ENCODE assay signal across 1 cellular context in the genomic region with DNA sequence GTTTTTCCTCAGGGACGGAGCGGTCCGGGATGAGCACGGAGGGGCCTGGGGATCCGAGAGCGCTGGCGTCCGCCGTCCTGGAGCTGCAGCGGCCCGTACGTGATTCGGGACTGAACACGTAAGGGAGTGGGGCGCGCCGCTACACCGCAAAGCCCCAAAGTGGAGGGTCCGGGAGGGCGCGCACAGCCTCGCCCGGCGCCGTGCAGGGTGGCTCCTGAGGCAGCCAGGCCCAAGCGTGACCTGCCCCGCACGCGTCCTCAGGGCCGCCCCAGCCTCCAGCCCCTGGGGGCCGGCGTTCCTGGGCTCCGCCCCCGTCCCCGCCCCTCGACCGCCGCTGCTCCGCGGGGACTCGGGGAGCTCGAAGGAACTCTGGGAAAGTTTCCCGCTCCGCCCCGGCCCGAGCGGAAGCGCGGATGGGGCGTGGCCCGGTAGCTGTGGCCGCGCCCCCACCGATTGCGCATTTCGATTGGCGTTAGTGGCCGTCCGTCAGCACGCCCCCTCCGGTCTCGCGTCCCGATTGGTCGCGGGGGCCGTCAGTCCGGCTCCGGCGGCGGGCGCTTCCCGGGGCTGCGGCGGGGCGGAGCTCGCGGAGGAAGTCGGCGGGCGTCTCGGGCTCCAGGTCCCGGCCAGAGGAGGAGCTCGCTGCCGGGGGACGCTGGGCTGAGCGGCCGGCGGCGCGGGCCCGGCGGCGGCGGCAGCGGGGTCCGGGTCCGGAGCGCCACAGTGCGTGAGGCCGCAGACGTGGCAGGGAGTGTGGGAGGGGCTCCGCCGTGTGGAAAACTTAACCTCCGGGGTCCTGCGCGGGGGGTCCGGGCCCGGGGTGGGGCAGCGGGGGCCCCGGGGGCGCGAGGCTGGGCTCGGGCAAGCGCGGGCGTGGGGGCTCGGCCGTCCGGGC.
A peak's percentile ranks its signal among the peaks of the same experiment; 100 is the strongest.
TF ChIP-seq lines count a peak whose summit lies in the region.

A gene (minus strand): TSS at position 270 of the 895 bp plus-strand sequence. CDS start 539 bp downstream, outside the sequence.
A gene (plus strand): TSS at position 620 of the 895 bp plus-strand sequence. CDS start 103 bp downstream, at position 723.

TF ChIP-seq in K562, 482 proteins besides CTCF, POLR2A, EP300 and RAD21 (continued from another document and continues in another):
- TF ChIP-seq, protein P1, sequence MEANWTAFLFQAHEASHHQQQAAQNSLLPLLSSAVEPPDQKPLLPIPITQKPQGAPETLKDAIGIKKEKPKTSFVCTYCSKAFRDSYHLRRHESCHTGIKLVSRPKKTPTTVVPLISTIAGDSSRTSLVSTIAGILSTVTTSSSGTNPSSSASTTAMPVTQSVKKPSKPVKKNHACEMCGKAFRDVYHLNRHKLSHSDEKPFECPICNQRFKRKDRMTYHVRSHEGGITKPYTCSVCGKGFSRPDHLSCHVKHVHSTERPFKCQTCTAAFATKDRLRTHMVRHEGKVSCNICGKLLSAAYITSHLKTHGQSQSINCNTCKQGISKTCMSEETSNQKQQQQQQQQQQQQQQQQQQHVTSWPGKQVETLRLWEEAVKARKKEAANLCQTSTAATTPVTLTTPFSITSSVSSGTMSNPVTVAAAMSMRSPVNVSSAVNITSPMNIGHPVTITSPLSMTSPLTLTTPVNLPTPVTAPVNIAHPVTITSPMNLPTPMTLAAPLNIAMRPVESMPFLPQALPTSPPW (CRISPR knock-in tag; IDR thresholded peaks at IDR 0.05): peak; percentile 79
- TF ChIP-seq SP1 (CRISPR knock-in tag; IDR thresholded peaks at IDR 0.05) (peak; percentile 99), NR4A1 (CRISPR knock-in tag; IDR thresholded peaks at IDR 0.05) (0 out of 2 replicates have a peak, but pooled peaks have one; percentile 40), NR4A1 (tag; IDR thresholded peaks at IDR 0.05) (no peak), HMGN3 (IDR thresholded peaks at IDR 0.05; ENCODE audit: borderline replicate concordance, extremely low read depth, insufficient read length, low read depth, low read length) (peak; percentile 51), MAFG (tag; conservative IDR thresholded peaks at IDR 0.05) (no peak), WHSC1 (IDR thresholded peaks at IDR 0.05; ENCODE audit: low read length) (no peak), MEF2A (IDR thresholded peaks at IDR 0.05; ENCODE audit: control insufficient read depth, low read depth, low read length) (no peak), KDM2B (CRISPR knock-in tag; IDR thresholded peaks at IDR 0.05) (peak; percentile 31; the same call in 1 of the 2 replicates), GTF2E2 (tag; IDR thresholded peaks at IDR 0.05) (no peak), MAFF (IDR thresholded peaks at IDR 0.05; ENCODE audit: low read length) (no peak), RBM34 (IDR thresholded peaks at IDR 0.05; ENCODE audit: borderline replicate concordance, insufficient read depth, low read length) (peak; percentile 90; the same call in 1 of the 2 replicates), PHF8 (IDR thresholded peaks at IDR 0.05; ENCODE audit: borderline replicate concordance, low read length) (peak; percentile 90; the same call in 1 of the 2 replicates), KLF1 (tag; IDR thresholded peaks at IDR 0.05) (peak; percentile 93), KDM5B (IDR thresholded peaks at IDR 0.05; ENCODE audit: insufficient replicate concordance, low read depth, low read length) (peak; percentile 86), TARDBP (IDR thresholded peaks at IDR 0.05) (peak; percentile 78)
- TF ChIP-seq, protein P2, sequence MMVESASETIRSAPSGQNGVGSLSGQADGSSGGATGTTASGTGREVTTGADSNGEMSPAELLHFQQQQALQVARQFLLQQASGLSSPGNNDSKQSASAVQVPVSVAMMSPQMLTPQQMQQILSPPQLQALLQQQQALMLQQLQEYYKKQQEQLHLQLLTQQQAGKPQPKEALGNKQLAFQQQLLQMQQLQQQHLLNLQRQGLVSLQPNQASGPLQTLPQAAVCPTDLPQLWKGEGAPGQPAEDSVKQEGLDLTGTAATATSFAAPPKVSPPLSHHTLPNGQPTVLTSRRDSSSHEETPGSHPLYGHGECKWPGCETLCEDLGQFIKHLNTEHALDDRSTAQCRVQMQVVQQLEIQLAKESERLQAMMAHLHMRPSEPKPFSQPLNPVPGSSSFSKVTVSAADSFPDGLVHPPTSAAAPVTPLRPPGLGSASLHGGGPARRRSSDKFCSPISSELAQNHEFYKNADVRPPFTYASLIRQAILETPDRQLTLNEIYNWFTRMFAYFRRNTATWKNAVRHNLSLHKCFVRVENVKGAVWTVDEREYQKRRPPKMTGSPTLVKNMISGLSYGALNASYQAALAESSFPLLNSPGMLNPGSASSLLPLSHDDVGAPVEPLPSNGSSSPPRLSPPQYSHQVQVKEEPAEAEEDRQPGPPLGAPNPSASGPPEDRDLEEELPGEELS (CRISPR knock-in tag; IDR thresholded peaks at IDR 0.05; ENCODE audit: borderline replicate concordance): 0 out of 2 replicates have a peak, but pooled peaks have one; percentile 20
- TF ChIP-seq, protein P3, sequence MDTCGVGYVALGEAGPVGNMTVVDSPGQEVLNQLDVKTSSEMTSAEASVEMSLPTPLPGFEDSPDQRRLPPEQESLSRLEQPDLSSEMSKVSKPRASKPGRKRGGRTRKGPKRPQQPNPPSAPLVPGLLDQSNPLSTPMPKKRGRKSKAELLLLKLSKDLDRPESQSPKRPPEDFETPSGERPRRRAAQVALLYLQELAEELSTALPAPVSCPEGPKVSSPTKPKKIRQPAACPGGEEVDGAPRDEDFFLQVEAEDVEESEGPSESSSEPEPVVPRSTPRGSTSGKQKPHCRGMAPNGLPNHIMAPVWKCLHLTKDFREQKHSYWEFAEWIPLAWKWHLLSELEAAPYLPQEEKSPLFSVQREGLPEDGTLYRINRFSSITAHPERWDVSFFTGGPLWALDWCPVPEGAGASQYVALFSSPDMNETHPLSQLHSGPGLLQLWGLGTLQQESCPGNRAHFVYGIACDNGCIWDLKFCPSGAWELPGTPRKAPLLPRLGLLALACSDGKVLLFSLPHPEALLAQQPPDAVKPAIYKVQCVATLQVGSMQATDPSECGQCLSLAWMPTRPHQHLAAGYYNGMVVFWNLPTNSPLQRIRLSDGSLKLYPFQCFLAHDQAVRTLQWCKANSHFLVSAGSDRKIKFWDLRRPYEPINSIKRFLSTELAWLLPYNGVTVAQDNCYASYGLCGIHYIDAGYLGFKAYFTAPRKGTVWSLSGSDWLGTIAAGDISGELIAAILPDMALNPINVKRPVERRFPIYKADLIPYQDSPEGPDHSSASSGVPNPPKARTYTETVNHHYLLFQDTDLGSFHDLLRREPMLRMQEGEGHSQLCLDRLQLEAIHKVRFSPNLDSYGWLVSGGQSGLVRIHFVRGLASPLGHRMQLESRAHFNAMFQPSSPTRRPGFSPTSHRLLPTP (IDR thresholded peaks at IDR 0.05; ENCODE audit: borderline replicate concordance, extremely low read depth, insufficient read length): no peak
- TF ChIP-seq, protein P4, sequence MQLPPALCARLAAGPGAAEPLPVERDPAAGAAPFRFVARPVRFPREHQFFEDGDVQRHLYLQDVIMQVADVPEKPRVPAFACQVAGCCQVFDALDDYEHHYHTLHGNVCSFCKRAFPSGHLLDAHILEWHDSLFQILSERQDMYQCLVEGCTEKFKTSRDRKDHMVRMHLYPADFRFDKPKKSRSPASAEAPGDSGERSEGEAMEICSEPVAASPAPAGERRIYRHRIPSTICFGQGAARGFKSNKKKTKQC (CRISPR knock-in tag; IDR thresholded peaks at IDR 0.05): 0 out of 2 replicates have a peak, but pooled peaks have one; percentile 78
- TF ChIP-seq, protein P5, sequence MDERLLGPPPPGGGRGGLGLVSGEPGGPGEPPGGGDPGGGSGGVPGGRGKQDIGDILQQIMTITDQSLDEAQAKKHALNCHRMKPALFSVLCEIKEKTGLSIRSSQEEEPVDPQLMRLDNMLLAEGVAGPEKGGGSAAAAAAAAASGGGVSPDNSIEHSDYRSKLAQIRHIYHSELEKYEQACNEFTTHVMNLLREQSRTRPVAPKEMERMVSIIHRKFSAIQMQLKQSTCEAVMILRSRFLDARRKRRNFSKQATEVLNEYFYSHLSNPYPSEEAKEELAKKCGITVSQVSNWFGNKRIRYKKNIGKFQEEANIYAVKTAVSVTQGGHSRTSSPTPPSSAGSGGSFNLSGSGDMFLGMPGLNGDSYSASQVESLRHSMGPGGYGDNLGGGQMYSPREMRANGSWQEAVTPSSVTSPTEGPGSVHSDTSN (CRISPR knock-in tag; IDR thresholded peaks at IDR 0.05; ENCODE audit: low read depth): peak; percentile 99
- TF ChIP-seq, protein P5 (tag; conservative IDR thresholded peaks at IDR 0.05; ENCODE audit: low read depth): peak; percentile 98
- TF ChIP-seq, protein P6, sequence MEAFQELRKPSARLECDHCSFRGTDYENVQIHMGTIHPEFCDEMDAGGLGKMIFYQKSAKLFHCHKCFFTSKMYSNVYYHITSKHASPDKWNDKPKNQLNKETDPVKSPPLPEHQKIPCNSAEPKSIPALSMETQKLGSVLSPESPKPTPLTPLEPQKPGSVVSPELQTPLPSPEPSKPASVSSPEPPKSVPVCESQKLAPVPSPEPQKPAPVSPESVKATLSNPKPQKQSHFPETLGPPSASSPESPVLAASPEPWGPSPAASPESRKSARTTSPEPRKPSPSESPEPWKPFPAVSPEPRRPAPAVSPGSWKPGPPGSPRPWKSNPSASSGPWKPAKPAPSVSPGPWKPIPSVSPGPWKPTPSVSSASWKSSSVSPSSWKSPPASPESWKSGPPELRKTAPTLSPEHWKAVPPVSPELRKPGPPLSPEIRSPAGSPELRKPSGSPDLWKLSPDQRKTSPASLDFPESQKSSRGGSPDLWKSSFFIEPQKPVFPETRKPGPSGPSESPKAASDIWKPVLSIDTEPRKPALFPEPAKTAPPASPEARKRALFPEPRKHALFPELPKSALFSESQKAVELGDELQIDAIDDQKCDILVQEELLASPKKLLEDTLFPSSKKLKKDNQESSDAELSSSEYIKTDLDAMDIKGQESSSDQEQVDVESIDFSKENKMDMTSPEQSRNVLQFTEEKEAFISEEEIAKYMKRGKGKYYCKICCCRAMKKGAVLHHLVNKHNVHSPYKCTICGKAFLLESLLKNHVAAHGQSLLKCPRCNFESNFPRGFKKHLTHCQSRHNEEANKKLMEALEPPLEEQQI (IDR thresholded peaks at IDR 0.05): no peak
- TF ChIP-seq, protein P7, sequence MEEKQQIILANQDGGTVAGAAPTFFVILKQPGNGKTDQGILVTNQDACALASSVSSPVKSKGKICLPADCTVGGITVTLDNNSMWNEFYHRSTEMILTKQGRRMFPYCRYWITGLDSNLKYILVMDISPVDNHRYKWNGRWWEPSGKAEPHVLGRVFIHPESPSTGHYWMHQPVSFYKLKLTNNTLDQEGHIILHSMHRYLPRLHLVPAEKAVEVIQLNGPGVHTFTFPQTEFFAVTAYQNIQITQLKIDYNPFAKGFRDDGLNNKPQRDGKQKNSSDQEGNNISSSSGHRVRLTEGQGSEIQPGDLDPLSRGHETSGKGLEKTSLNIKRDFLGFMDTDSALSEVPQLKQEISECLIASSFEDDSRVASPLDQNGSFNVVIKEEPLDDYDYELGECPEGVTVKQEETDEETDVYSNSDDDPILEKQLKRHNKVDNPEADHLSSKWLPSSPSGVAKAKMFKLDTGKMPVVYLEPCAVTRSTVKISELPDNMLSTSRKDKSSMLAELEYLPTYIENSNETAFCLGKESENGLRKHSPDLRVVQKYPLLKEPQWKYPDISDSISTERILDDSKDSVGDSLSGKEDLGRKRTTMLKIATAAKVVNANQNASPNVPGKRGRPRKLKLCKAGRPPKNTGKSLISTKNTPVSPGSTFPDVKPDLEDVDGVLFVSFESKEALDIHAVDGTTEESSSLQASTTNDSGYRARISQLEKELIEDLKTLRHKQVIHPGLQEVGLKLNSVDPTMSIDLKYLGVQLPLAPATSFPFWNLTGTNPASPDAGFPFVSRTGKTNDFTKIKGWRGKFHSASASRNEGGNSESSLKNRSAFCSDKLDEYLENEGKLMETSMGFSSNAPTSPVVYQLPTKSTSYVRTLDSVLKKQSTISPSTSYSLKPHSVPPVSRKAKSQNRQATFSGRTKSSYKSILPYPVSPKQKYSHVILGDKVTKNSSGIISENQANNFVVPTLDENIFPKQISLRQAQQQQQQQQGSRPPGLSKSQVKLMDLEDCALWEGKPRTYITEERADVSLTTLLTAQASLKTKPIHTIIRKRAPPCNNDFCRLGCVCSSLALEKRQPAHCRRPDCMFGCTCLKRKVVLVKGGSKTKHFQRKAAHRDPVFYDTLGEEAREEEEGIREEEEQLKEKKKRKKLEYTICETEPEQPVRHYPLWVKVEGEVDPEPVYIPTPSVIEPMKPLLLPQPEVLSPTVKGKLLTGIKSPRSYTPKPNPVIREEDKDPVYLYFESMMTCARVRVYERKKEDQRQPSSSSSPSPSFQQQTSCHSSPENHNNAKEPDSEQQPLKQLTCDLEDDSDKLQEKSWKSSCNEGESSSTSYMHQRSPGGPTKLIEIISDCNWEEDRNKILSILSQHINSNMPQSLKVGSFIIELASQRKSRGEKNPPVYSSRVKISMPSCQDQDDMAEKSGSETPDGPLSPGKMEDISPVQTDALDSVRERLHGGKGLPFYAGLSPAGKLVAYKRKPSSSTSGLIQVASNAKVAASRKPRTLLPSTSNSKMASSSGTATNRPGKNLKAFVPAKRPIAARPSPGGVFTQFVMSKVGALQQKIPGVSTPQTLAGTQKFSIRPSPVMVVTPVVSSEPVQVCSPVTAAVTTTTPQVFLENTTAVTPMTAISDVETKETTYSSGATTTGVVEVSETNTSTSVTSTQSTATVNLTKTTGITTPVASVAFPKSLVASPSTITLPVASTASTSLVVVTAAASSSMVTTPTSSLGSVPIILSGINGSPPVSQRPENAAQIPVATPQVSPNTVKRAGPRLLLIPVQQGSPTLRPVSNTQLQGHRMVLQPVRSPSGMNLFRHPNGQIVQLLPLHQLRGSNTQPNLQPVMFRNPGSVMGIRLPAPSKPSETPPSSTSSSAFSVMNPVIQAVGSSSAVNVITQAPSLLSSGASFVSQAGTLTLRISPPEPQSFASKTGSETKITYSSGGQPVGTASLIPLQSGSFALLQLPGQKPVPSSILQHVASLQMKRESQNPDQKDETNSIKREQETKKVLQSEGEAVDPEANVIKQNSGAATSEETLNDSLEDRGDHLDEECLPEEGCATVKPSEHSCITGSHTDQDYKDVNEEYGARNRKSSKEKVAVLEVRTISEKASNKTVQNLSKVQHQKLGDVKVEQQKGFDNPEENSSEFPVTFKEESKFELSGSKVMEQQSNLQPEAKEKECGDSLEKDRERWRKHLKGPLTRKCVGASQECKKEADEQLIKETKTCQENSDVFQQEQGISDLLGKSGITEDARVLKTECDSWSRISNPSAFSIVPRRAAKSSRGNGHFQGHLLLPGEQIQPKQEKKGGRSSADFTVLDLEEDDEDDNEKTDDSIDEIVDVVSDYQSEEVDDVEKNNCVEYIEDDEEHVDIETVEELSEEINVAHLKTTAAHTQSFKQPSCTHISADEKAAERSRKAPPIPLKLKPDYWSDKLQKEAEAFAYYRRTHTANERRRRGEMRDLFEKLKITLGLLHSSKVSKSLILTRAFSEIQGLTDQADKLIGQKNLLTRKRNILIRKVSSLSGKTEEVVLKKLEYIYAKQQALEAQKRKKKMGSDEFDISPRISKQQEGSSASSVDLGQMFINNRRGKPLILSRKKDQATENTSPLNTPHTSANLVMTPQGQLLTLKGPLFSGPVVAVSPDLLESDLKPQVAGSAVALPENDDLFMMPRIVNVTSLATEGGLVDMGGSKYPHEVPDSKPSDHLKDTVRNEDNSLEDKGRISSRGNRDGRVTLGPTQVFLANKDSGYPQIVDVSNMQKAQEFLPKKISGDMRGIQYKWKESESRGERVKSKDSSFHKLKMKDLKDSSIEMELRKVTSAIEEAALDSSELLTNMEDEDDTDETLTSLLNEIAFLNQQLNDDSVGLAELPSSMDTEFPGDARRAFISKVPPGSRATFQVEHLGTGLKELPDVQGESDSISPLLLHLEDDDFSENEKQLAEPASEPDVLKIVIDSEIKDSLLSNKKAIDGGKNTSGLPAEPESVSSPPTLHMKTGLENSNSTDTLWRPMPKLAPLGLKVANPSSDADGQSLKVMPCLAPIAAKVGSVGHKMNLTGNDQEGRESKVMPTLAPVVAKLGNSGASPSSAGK (IDR thresholded peaks at IDR 0.05): peak; percentile 54
